ENCODE assay signal across 8 cellular contexts in genomic region chr10:67764012-67764822, GRCh38.
DNase-seq lines count a peak whose midpoint lies in the region; FAIRE-seq and TF ChIP-seq lines count a peak whose summit lies in the region.

No MANE protein-coding gene starts in this region.

- H3K9me3 ChIP-seq in SJSA1 (replicated peaks): no peaks in the 10 kb centered on the region
- H3K9me3 ChIP-seq in neutrophil: no peaks in the 10 kb centered on the region

- H3K36me3 Mint-ChIP-seq in activated naive CD4-positive, alpha-beta T cell treated with anti-CD3 and anti-CD28 coated beads, Interleukin-2, amount 10 ng/mL, durations not matched to agents 7 days and 5 days: peaks cover 2% of the 10 kb centered on the region

- CTCF ChIA-PET in activated naive CD4-positive, alpha-beta T cell treated with anti-CD3 and anti-CD28 coated beads, Interleukin-2, amount 10 ng/mL, durations not matched to agents 7 days and 5 days (lab: Charles Lee): interaction anchor here (0.7 to 1.8 kb wide), 4 partner anchors 9 to 20 kb away, joined by 3 to 4 read pairs (median 3); no protein-coding TSS in a partner anchor

- H3K9me3 Mint-ChIP-seq in activated naive CD4-positive, alpha-beta T cell treated with anti-CD3 and anti-CD28 coated beads, Interleukin-2, amount 10 ng/mL, durations not matched to agents 7 days and 5 days: no peaks in the 10 kb centered on the region

- H3K4me3 ChIP-seq in HFF-Myc (replicated peaks; ENCODE audit: low read depth, low read length) (peak overlapping the region; percentile 54), SJSA1 (peak overlapping the region; percentile 65), neutrophil (ENCODE audit: low read depth in 1 of 2, low read length in 1 of 2) (peak overlapping the region; percentile 55 to 69)

- peak overlapping the region; percentile 94 for H3K27ac Mint-ChIP-seq in activated naive CD4-positive, alpha-beta T cell treated with anti-CD3 and anti-CD28 coated beads, Interleukin-2, amount 10 ng/mL, durations not matched to agents 7 days and 5 days

- H3K27ac ChIP-seq in SJSA1: peak overlapping the region; percentile 51
- H3K27ac ChIP-seq in neutrophil: no peak overlapping the region
- H3K27ac ChIP-seq in substantia nigra (ENCODE audit: low read depth, low read length, poor library complexity, severe bottlenecking): peak overlapping the region; percentile 98

- peaks cover 18% of the 10 kb centered on the region for H3K4me1 Mint-ChIP-seq in activated naive CD4-positive, alpha-beta T cell treated with anti-CD3 and anti-CD28 coated beads, Interleukin-2, amount 10 ng/mL, durations not matched to agents 7 days and 5 days

- TF ChIP-seq CTCF in HFF-Myc (IDR thresholded peaks at IDR 0.05; ENCODE audit: low read depth, low read length, missing control alignments): no peak
- TF ChIP-seq CTCF in neutrophil (IDR thresholded peaks at IDR 0.05): no peak

- H3K36me3 ChIP-seq in SJSA1 (no peaks in the 10 kb centered on the region), neutrophil (no peaks in the 10 kb centered on the region)

- FAIRE-seq in G401.6 (lab: Jason Lieb, UNC): peak; percentile 36

- H3K4me1 ChIP-seq in SJSA1 (replicated peaks) (peaks cover 4% of the 10 kb centered on the region), neutrophil (ENCODE audit: control insufficient read depth in 1 of 2, insufficient read depth in 1 of 2, low read depth in 1 of 2, low read length in 1 of 2) (peaks cover 17 to 18% of the 10 kb centered on the region in 2 experiments)

- peaks cover 8% of the 10 kb centered on the region for H3K27me3 Mint-ChIP-seq in activated naive CD4-positive, alpha-beta T cell treated with anti-CD3 and anti-CD28 coated beads, Interleukin-2, amount 10 ng/mL, durations not matched to agents 7 days and 5 days

- DNase-seq in HFF-Myc (ENCODE audit: extremely low read depth, low read depth) (peak; percentile 74), MV-4-11 (lab: John Stamatoyannopoulos, UW) (peak; percentile 94), SJSA1 (ENCODE audit: low read depth in 1 of 2, low spot score in 2 of 2) (peak; percentile 89 to 99), germinal center (ENCODE audit: low spot score) (peak; percentile 81), substantia nigra (lab: John Stamatoyannopoulos, UW) (peak; percentile 45 to 99 (median 88))
- peak; percentile 96 for DNase-seq in activated naive CD4-positive, alpha-beta T cell treated with anti-CD3 and anti-CD28 coated beads, Interleukin-2, amount 10 ng/mL, durations not matched to agents 7 days and 5 days

- H3K27me3 ChIP-seq in SJSA1 (replicated peaks) (no peaks in the 10 kb centered on the region), neutrophil (no peaks in the 10 kb centered on the region)

- H3K4me3 Mint-ChIP-seq in activated naive CD4-positive, alpha-beta T cell treated with anti-CD3 and anti-CD28 coated beads, Interleukin-2, amount 10 ng/mL, durations not matched to agents 7 days and 5 days: peak overlapping the region; percentile 77
